ENCODE assay signal across 1 cellular context in the genomic region with DNA sequence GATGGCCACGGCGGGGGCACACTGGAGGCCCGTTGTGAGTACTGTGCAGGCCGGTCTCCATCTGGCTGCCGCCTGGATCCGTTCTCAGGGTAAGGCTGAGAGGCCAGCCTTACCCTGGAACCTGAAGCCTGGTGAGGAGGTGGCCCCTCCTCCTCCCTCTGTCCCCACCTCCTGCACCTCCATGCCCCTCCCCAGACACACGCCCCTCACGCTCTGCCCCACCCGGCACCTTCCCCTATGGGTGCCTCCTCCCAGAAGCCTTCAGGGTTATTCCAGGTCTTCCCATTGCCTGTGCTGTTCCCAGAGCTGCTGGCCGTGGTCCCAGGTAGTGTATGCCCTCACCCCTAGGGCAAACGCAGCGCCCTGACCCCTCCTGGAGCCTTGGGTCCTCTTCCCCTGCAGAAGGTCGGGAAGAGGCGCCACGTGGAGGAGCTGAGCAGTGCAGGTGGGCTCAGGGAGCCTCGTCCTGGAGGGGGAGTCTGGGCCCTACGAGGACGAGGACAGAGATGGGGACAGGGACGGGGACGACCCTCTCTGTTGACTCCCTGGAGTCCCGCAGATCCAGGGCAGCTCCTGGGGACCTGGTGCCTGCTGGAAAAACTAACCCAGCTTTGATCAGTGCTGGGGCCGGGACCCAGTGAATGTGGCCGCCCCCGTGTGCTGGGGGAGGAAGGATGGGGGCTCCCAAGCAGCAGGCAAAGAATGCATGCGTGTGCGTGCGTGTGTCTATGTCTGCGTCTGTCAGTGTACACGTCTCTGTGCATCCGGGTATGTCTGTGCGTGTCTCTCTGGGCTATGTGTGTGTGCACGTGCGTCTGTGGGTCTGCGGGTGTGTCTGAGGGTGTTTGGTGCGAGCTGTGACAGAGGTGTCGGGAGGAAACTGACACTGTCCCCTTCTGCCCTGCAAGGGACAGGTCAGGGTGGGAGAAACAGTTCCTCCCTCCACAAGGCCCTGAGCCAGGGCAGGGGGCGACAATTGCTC.
A peak's percentile ranks its signal among the peaks of the same experiment; 100 is the strongest.
TF ChIP-seq lines count a peak whose summit lies in the region.

No MANE protein-coding gene starts in this region.

TF ChIP-seq in A549, 52 proteins besides CTCF, POLR2A, EP300 and RAD21:
- TF ChIP-seq KDM5A (IDR thresholded peaks at IDR 0.05), result no peak
- TF ChIP-seq ZFP36 (IDR thresholded peaks at IDR 0.05; ENCODE audit: borderline replicate concordance, partially characterized antibody), result peak; percentile 15
- TF ChIP-seq POLR2AphosphoS2 (conservative IDR thresholded peaks at IDR 0.05; ENCODE audit: low read length), result no peak
- no peak for TF ChIP-seq BCL3 (IDR thresholded peaks at IDR 0.05)
